20 cellular contexts compared by ENCODE assay signal in genomic region chr1:207418336-207418735, GRCh38. TPM values are rescaled to one million over a fixed set of nuclear protein-coding genes. Genes with fewer than 3 reads are reported as not detected.
DNase-seq lines count a peak whose midpoint lies in the region; ATAC-seq, FAIRE-seq and TF ChIP-seq lines count a peak whose summit lies in the region.
"Had no signal": no experiment of that assay in that cellular context is flagged by ENCODE, and none has a peak within 500 bp of the region (broad histone marks: within the 10 kb centered on the region; RNA-seq: fewer than 3 reads in every experiment).

No MANE protein-coding gene starts in this region.

- CTCF ChIA-PET in K562 (lab: Yijun Ruan, JAX; ENCODE audit: low intra/inter-chr PET ratio) = no interaction called here

- no peak for FAIRE-seq in K562 (lab: Jason Lieb, UNC)
- FAIRE-seq: HTR-8/SVneo had no signal

- H3K4me1 ChIP-seq in K562 (replicated peaks in 1 of 2; ENCODE audit: control insufficient read depth in 2 of 2, insufficient read depth in 2 of 2, low read length in 2 of 2) = no peaks in the 10 kb centered on the region
- no peaks in the 10 kb centered on the region for H3K4me1 ChIP-seq in thyroid gland

- no peaks in the 10 kb centered on the region for H3K36me3 ChIP-seq in K562 (ENCODE audit: control insufficient read depth, insufficient read depth, low read length)
- H3K36me3 ChIP-seq in thyroid gland = no peaks in the 10 kb centered on the region

- in situ Hi-C loops in K562 (cut with MboI) = no loop called here

- H3K4me3 ChIP-seq in K562 (no peak overlapping the region), thyroid gland (replicated peaks in 1 of 3) (no peak overlapping the region)

- TF ChIP-seq EP300 in K562 (IDR thresholded peaks at IDR 0.05; ENCODE audit: low read length) = no peak

- H4K20me1 ChIP-seq in K562 (replicated peaks; ENCODE audit: control insufficient read depth, insufficient read depth, low read length) = no peaks in the 10 kb centered on the region

- H3K9me3 ChIP-seq in K562 (replicated peaks; ENCODE audit: control insufficient read depth, insufficient read depth, low read depth, low read length) = peaks cover 2% of the 10 kb centered on the region; the same call in 1 of the 2 replicates
- no peaks in the 10 kb centered on the region for H3K9me3 ChIP-seq in thyroid gland

- no peak overlapping the region for H3K27ac ChIP-seq in K562 (ENCODE audit: extremely low read depth, low read depth, low read length)
- no peak overlapping the region for H3K27ac ChIP-seq in thyroid gland
- H3K27ac ChIP-seq: HL-60 had no signal

- POLR2A ChIA-PET in K562 (lab: Yijun Ruan, JAX) = no interaction called here

- no peaks in the 10 kb centered on the region for H3K9me1 ChIP-seq in K562 (ENCODE audit: control insufficient read depth, insufficient read depth, low read length)

- peak; percentile 74 for DNase-seq in CD1c-positive myeloid dendritic cell (ENCODE audit: extremely low spot score)
- DNase-seq in RPMI8226 = peak; percentile 14
- no peak for DNase-seq in K562 (ENCODE audit: extremely low read depth in 1 of 4, low spot score in 3 of 4)
- DNase-seq in A172 (ENCODE audit: low spot score) = no peak
- no peak for DNase-seq in thyroid gland
- DNase-seq in NCI-H226 = no peak
- DNase-seq: Calu3; CD4-positive, alpha-beta T cell; DMS53; H7; NCI-H1092; NCI-H146; NCI-H2081; NCI-H510A treated with DMSO at 0.1 percent for 48 hours; NCI-H82; SHP77 treated with DMSO at 0.1 percent for 48 hours; T-helper 2 cell had no signal

- no peak overlapping the region for H3K9ac ChIP-seq in K562 (ENCODE audit: insufficient read depth in 1 of 2, low read depth in 2 of 2, low read length in 2 of 2)

- intact Hi-C loops in K562 (cut with micrococcal nuclease) (no loop called here), thyroid gland (cut with DNase I) (no loop called here)

- no peaks in the 10 kb centered on the region for H3K79me2 ChIP-seq in K562 (ENCODE audit: control insufficient read depth, insufficient read depth, low read length)

- no peaks in the 10 kb centered on the region for H3K27me3 ChIP-seq in K562 (ENCODE audit: control insufficient read depth in 2 of 2, insufficient read depth in 2 of 2, low read length in 2 of 2)
- H3K27me3 ChIP-seq in thyroid gland = no peaks in the 10 kb centered on the region

- 18% methylated on average over 1 of the region's 1 CpG for WGBS in K562 (ENCODE audit: insufficient coverage, low coverage, missing lambda C conversion rate)
- 86 to 87% methylated on average over 1 of the region's 1 CpG for WGBS in thyroid gland, 2 donors

- BruUV-seq in K562 (replicated peaks; lab: Mats Ljungman, UMichigan) = no TSS peak

- TF ChIP-seq CTCF in K562 (IDR thresholded peaks at IDR 0.05 in 2 of 3, conservative IDR thresholded peaks at IDR 0.05 in 1 of 3; ENCODE audit: insufficient read depth in 2 of 3, low read depth in 1 of 3, low read length in 3 of 3) (no peak), thyroid gland (IDR thresholded peaks at IDR 0.05) (no peak)

- no peak overlapping the region for H3K4me2 ChIP-seq in K562 (ENCODE audit: insufficient read depth, low read length)

- no peak for TF ChIP-seq POLR2A in K562 (conservative IDR thresholded peaks at IDR 0.05)
- no peak for TF ChIP-seq POLR2A in thyroid gland (IDR thresholded peaks at IDR 0.05)

- no peak overlapping the region for H2AFZ ChIP-seq in K562 (ENCODE audit: low read depth, low read length)

- peak; percentile 32 for ATAC-seq in HG02610 (IDR thresholded peaks at IDR 0.05; ENCODE audit: unreplicated experiment)
- ATAC-seq in K562 = no peak

- TF ChIP-seq RAD21 in K562 (CRISPR knock-in tag; conservative IDR thresholded peaks at IDR 0.05 in 1 of 2, IDR thresholded peaks at IDR 0.05 in 1 of 2) = no peak

TF ChIP-seq in K562, 482 proteins besides CTCF, POLR2A, EP300 and RAD21:
- TF ChIP-seq ZNF512 (tag; IDR thresholded peaks at IDR 0.05) (no peak), SPI1 (IDR thresholded peaks at IDR 0.05; ENCODE audit: borderline replicate concordance, low read depth, low read length) (peak; percentile 79)

RNA-seq across cellular contexts. Expression of gene CR2, which starts 35.8 kb away (rescaled TPM):
- total RNA-seq in K562 (2011; cell fraction: chromatin; rRNA removed; ENCODE audit: low replicate concordance) = 0.97 and 2.7 TPM in 2 replicates
- total RNA-seq in K562 (2011; cell fraction: nucleolus; rRNA removed) = 0.67 and 1.2 TPM in 2 replicates
- 1.2 and 1.4 TPM in 2 replicates for total RNA-seq in K562 (2011; cell fraction: nucleoplasm; rRNA removed)
- total RNA-seq in K562 (2014; rRNA removed) (0.32 and 0.33 TPM in 2 replicates), K562 (2014; rRNA removed; fragmentation: Illumina TruSeq; extraction: Trizol) (0.44 and 0.45 TPM in 2 replicates), K562 (2015; rRNA removed; fragmentation: Illumina TruSeq; extraction: Trizol) (0.07 and 0.11 TPM in 2 replicates), K562 (2021) (0.51 and 0.66 TPM in 2 replicates), thyroid gland (under 1 TPM in 2 of 4 donors, not detected in 2; 0.11 to 0.15 TPM)
- polyA plus RNA-seq in K562 (2011; rRNA removed) (0.57 and 0.72 TPM in 2 replicates), K562 (2014; fragmentation: Illumina TruSeq; extraction: Trizol) (0.44 and 0.67 TPM in 2 replicates), K562 (2014; fragmentation: Nextera tagmentation; extraction: Ambion mirVana) (under 1 TPM; 0.25 to 0.27 TPM), K562 (2014; rRNA removed) (0.36 and 0.37 TPM in 2 replicates)
- polyA plus RNA-seq in K562 (2011; cell fraction: cytosol; rRNA removed) = 0.24 and 0.31 TPM in 2 replicates
- 1.5 and 1.8 TPM in 2 replicates for polyA plus RNA-seq in K562 (2011; cell fraction: nucleus; rRNA removed)
- polyA plus RNA-seq in K562 (2012) = 0.21 and 0.35 TPM in 2 replicates
- polyA minus RNA-seq in K562 (2011; rRNA and poly(A)+ RNA removed) = 0.28 and 0.54 TPM in 2 replicates
- 0.38 TPM in 1 of 2 replicates, not detected in the other for polyA minus RNA-seq in K562 (2011; cell fraction: cytosol; rRNA and poly(A)+ RNA removed)
- polyA minus RNA-seq in K562 (2011; cell fraction: nucleus; rRNA and poly(A)+ RNA removed) = 1.1 and 1.6 TPM in 2 replicates
- 0.02 TPM in 1 of 2 replicates, not detected in the other for total RNA-seq in A172 (2014; rRNA removed; shearing (Covaris generic))

Comparison
In these comparisons a context has a peak if more than half of its experiments do, and no peak if none do; other contexts are left out.
1. DNase-seq: peak in CD1c-positive myeloid dendritic cell (single experiment) and RPMI8226 (single experiment); none in K562 (0 of 4), A172 (single experiment), thyroid gland (0 of 2) and NCI-H226 (single experiment).